ENCODE assay signal across 8 cellular contexts in genomic region chr16:11587643-11588247, GRCh38. TPM values are rescaled to one million over a fixed set of nuclear protein-coding genes. Genes with fewer than 3 reads are reported as not detected.
DNase-seq lines count a peak whose midpoint lies in the region; ATAC-seq and TF ChIP-seq lines count a peak whose summit lies in the region.

No MANE protein-coding gene starts in this region.

- H3K4me3 ChIP-seq in GM12875 (ENCODE audit: low read depth, low read length) (peak overlapping the region; percentile 61), fibroblast of the aortic adventitia (ENCODE audit: low read depth, low read length) (peak overlapping the region; percentile 75), rectal smooth muscle tissue (ENCODE audit: low read length) (peak overlapping the region; percentile 73)

- H3K27ac ChIP-seq in rectal smooth muscle tissue (ENCODE audit: low read depth, low read length): peak overlapping the region; percentile 79

- in situ Hi-C loops in SK-MEL-5 (cut with HindIII; ENCODE audit: low pct_unique_long_range_greater_than_20kb, low sequenced_read_pairs): no loop called here

- H3K27me3 ChIP-seq in rectal smooth muscle tissue (ENCODE audit: control insufficient read depth, insufficient read depth, low read length): no peaks in the 10 kb centered on the region

- no peaks in the 10 kb centered on the region for H3K4me1 ChIP-seq in rectal smooth muscle tissue (ENCODE audit: control insufficient read depth, insufficient read depth, low read length)

- TF ChIP-seq CTCF in GM12875 (IDR thresholded peaks at IDR 0.05; ENCODE audit: borderline replicate concordance, insufficient read depth, low read depth, low read length) (no peak), fibroblast of the aortic adventitia (IDR thresholded peaks at IDR 0.05; ENCODE audit: insufficient read depth, low read length) (no peak)

- DNase-seq in SK-MEL-5 (ENCODE audit: low read depth, low spot score) (peak; percentile 14), fibroblast of the aortic adventitia (ENCODE audit: low read depth) (no peak), foreskin melanocyte (no peak)
- no peak for DNase-seq in stimulated activated CD4-positive, alpha-beta T cell treated with anti-CD3 and anti-CD28 coated beads, Interleukin-15, amount 100 ng/mL, for 24 hours

- peak overlapping the region; percentile 61 for H3K9ac ChIP-seq in rectal smooth muscle tissue (ENCODE audit: low read length)

- ATAC-seq in HG02870 (IDR thresholded peaks at IDR 0.05; ENCODE audit: unreplicated experiment): no peak
- no peak for ATAC-seq in HG03342 (IDR thresholded peaks at IDR 0.05; ENCODE audit: unreplicated experiment)

- H3K36me3 ChIP-seq in rectal smooth muscle tissue (ENCODE audit: control insufficient read depth, insufficient read depth, low read length): no peaks in the 10 kb centered on the region

RNA-seq across cellular contexts. Expression of gene LITAF, which starts 1.0 kb away (rescaled TPM):
- total RNA-seq in SK-MEL-5 (2014; rRNA removed; shearing (Covaris generic)): 130 and 135 TPM in 2 replicates
- 172 and 177 TPM in 2 replicates for polyA plus RNA-seq in SK-MEL-5 (2015; cell fraction: cytosol; rRNA removed)
- 35.3 and 53.1 TPM in 2 replicates for polyA plus RNA-seq in SK-MEL-5 (2015; cell fraction: nucleus; rRNA removed)
- total RNA-seq in fibroblast of the aortic adventitia (ENCODE audit: low replicate concordance): 13.9 and 44.6 TPM in 2 replicates
